20 cellular contexts compared by ENCODE assay signal in the genomic region with DNA sequence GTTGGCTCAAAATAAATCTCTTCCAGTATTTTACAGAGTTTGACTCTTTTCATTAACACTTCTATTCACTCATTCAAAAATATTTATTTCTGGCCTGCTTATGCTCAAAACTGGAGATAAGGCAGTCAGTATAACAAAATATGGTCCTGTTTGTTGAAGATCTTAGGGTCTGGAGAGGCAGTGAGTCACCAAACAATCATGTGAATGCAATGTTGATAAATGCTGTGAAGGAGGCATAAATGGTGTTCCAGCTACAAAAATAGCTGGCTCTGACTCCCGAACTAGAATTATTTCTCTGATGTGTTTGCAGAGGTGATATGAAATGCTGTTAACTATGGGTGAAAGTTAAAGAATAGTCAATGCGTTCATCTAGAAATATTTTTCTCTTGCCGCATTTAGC.
A peak's percentile ranks its signal among the peaks of the same experiment; 100 is the strongest.
DNase-seq lines count a peak whose midpoint lies in the region; ATAC-seq, FAIRE-seq and TF ChIP-seq lines count a peak whose summit lies in the region.
"Had no signal": no experiment of that assay in that cellular context is flagged by ENCODE, and none has a peak within 500 bp of the region (broad histone marks: within the 10 kb centered on the region; RNA-seq: fewer than 3 reads in every experiment).

No MANE protein-coding gene starts in this region.

- H3K27ac ChIP-seq in HepG2 (ENCODE audit: extremely low read length, insufficient read depth, low read length) (no peak overlapping the region), right lobe of liver (no peak overlapping the region), uterus (peak overlapping the region; percentile 16 to 58)
- H3K27ac ChIP-seq: gastrocnemius medialis, sigmoid colon, transverse colon had no signal

- no peak for TF ChIP-seq CTCF in HepG2 (CRISPR knock-in tag; IDR thresholded peaks at IDR 0.05)
- no peak for TF ChIP-seq CTCF in right lobe of liver (IDR thresholded peaks at IDR 0.05)
- TF ChIP-seq CTCF in cardiac fibroblast (IDR thresholded peaks at IDR 0.05; ENCODE audit: low read depth, low read length) = no peak
- TF ChIP-seq CTCF in uterus (IDR thresholded peaks at IDR 0.05) = no peak

- POLR2A ChIA-PET in HepG2 (lab: Yijun Ruan, JAX) = no interaction called here

- TF ChIP-seq POLR2A in HepG2 (IDR thresholded peaks at IDR 0.05; ENCODE audit: insufficient read depth in 1 of 2, low read depth in 2 of 2, low read length in 2 of 2) = no peak
- TF ChIP-seq POLR2A in right lobe of liver (IDR thresholded peaks at IDR 0.05) = no peak
- TF ChIP-seq POLR2A in uterus (IDR thresholded peaks at IDR 0.05) = no peak

- CTCF ChIA-PET in HepG2 (lab: Yijun Ruan, JAX; ENCODE audit: low intra/inter-chr PET ratio, low total read pairs) = no interaction called here

- no peak overlapping the region for H3K4me3 ChIP-seq in HepG2 (replicated peaks in 1 of 3; ENCODE audit: insufficient read depth in 1 of 3, low read depth in 2 of 3, low read length in 3 of 3)
- no peak overlapping the region for H3K4me3 ChIP-seq in right lobe of liver
- no peak overlapping the region for H3K4me3 ChIP-seq in cardiac fibroblast (replicated peaks in 1 of 2; ENCODE audit: low read depth in 2 of 2, low read length in 2 of 2)
- H3K4me3 ChIP-seq in uterus = no peak overlapping the region
- H3K4me3 ChIP-seq: gastrocnemius medialis, GM12878, sigmoid colon, transverse colon had no signal

- H3K27me3 ChIP-seq in HepG2 (ENCODE audit: control insufficient read depth in 1 of 2, insufficient read depth in 2 of 2, low read length in 2 of 2) (no peaks in the 10 kb centered on the region), right lobe of liver (no peaks in the 10 kb centered on the region), uterus (no peaks in the 10 kb centered on the region)
- H3K27me3 ChIP-seq: gastrocnemius medialis, sigmoid colon, transverse colon had no signal

- DNase-seq in HepG2 (ENCODE audit: low spot score) (peak; percentile 20), right lobe of liver (no peak), cardiac fibroblast (ENCODE audit: low read depth in 2 of 2) (peak; percentile 76 to 84), kidney glomerular epithelial cell (lab: John Stamatoyannopoulos, UW) (peak; percentile 9), uterus (no peak), SW 1271 (lab: John Stamatoyannopoulos, UW) (no peak), NCI-H524 (lab: John Stamatoyannopoulos, UW) (no peak)
- DNase-seq: activated CD8-positive, alpha-beta memory T cell treated with anti-CD3 and anti-CD28 coated beads, Interleukin-2, amount 10 ng/mL, durations not matched to agents 7 days and 5 days; activated effector memory CD4-positive, alpha-beta T cell treated with Interleukin-2 at 50 U/mL for 16 hours; gastrocnemius medialis; NCI-H1048; NCI-H2171; NK-92 treated with Interleukin-12 subunit alpha and Interleukin-12 subunit beta, amount 100 ng/mL, for 24 hours; sigmoid colon; stimulated activated CD4-positive, alpha-beta T cell treated with anti-CD3 and anti-CD28 coated beads, Interleukin-4, amount 100 ng/mL, for 4 hours; transverse colon had no signal

- intact Hi-C loops in HepG2 (cut with micrococcal nuclease; ENCODE audit: unreplicated experiment) (no loop called here), right lobe of liver (cut with DNase I) (no loop called here), uterus (cut with DNase I; ENCODE audit: low total_unique reads) (no loop called here)

- no peaks in the 10 kb centered on the region for H3K36me3 ChIP-seq in HepG2 (replicated peaks in 1 of 2; ENCODE audit: control insufficient read depth in 1 of 2, insufficient read depth in 2 of 2, low read length in 2 of 2)
- no peaks in the 10 kb centered on the region for H3K36me3 ChIP-seq in right lobe of liver
- no peaks in the 10 kb centered on the region for H3K36me3 ChIP-seq in uterus
- H3K36me3 ChIP-seq: gastrocnemius medialis, sigmoid colon, transverse colon had no signal

- H3K4me1 ChIP-seq in HepG2 (ENCODE audit: insufficient read depth, low read length) (peaks cover 41% of the 10 kb centered on the region), right lobe of liver (no peaks in the 10 kb centered on the region), uterus (peaks cover 0 to 11% of the 10 kb centered on the region in 2 donors)
- H3K4me1 ChIP-seq: gastrocnemius medialis, transverse colon had no signal

- ATAC-seq in HepG2 (no peak), right lobe of liver (no peak), GM21367 (IDR thresholded peaks at IDR 0.05; ENCODE audit: unreplicated experiment) (no peak)
- ATAC-seq: activated CD8-positive, alpha-beta memory T cell treated with anti-CD3 and anti-CD28 coated beads, Interleukin-2, amount 10 ng/mL, durations not matched to agents 7 days and 5 days; gastrocnemius medialis; GM12878 had no signal

- H3K9me3 ChIP-seq in HepG2 (ENCODE audit: low read length) (peaks cover 76% of the 10 kb centered on the region), right lobe of liver (no peaks in the 10 kb centered on the region), uterus (no peaks in the 10 kb centered on the region)
- H3K9me3 ChIP-seq: gastrocnemius medialis, sigmoid colon, transverse colon had no signal

- H2AFZ ChIP-seq in HepG2 (ENCODE audit: low read length) = no peak overlapping the region

- no peak for FAIRE-seq in HepG2 (lab: Jason Lieb, UNC)
- FAIRE-seq: A204.1, GM12878, H1 had no signal

- H3K79me2 ChIP-seq in HepG2 (ENCODE audit: insufficient read depth, low read length) = no peaks in the 10 kb centered on the region

- no peak overlapping the region for H3K4me2 ChIP-seq in HepG2 (ENCODE audit: low read depth, low read length)

- H4K20me1 ChIP-seq in HepG2 (ENCODE audit: insufficient read depth, low read length) = no peaks in the 10 kb centered on the region

- TF ChIP-seq EP300 in HepG2 (IDR thresholded peaks at IDR 0.05; ENCODE audit: low read depth in 2 of 2, low read length in 2 of 2) = no peak
- TF ChIP-seq EP300 in HepG2 (CRISPR knock-in tag; IDR thresholded peaks at IDR 0.05; ENCODE audit: borderline replicate concordance) = no peak

- no peak overlapping the region for H3K9ac ChIP-seq in HepG2 (ENCODE audit: insufficient read depth, low read depth, low read length)

- no TSS peak for BruUV-seq in HepG2 (replicated peaks; lab: Mats Ljungman, UMichigan)

- TF ChIP-seq RAD21 in HepG2 (CRISPR knock-in tag; IDR thresholded peaks at IDR 0.05) = no peak

- in situ Hi-C loops in HepG2 (cut with HindIII; ENCODE audit: extremely low pct_ligation_motif_present, low pct_unique_long_range_greater_than_20kb) = no loop called here

- 55% methylated on average over 3 of the region's 3 CpGs for WGBS in HepG2 (ENCODE audit: low lambda C conversion rate)
- 58% methylated on average over 3 of the region's 3 CpGs for WGBS in right lobe of liver (ENCODE audit: insufficient coverage, low coverage, low lambda C conversion rate, missing lambda C conversion rate)

TF ChIP-seq in HepG2, 621 proteins besides CTCF, POLR2A, EP300 and RAD21:
- TF ChIP-seq FOSL2 (CRISPR knock-in tag; IDR thresholded peaks at IDR 0.05) (peak; percentile 52; the same call in 1 of the 2 replicates), U2AF1 (optimal IDR thresholded peaks at IDR 0.05; ENCODE audit: low read depth, low read length) (no peak)

Comparison
In these comparisons a context has a peak if more than half of its experiments do, and no peak if none do; other contexts are left out.
1. DNase-seq: peak in HepG2 (single experiment), cardiac fibroblast (2 of 2) and kidney glomerular epithelial cell (single experiment); none in right lobe of liver (0 of 3), uterus (0 of 2), SW 1271 (0 of 2) and NCI-H524 (0 of 2).
2. H3K27ac ChIP-seq: peak in uterus (2 of 2); none in HepG2 (single experiment) and right lobe of liver (0 of 3).